17 cellular contexts compared by ENCODE assay signal in genomic region chr1:160744287-160744857, GRCh38. TPM values are rescaled to one million over a fixed set of nuclear protein-coding genes. Genes with fewer than 3 reads are reported as not detected.
DNase-seq lines count a peak whose midpoint lies in the region; ATAC-seq, FAIRE-seq and TF ChIP-seq lines count a peak whose summit lies in the region.
"Had no signal": no experiment of that assay in that cellular context is flagged by ENCODE, and none has a peak within 500 bp of the region (broad histone marks: within the 10 kb centered on the region; RNA-seq: fewer than 3 reads in every experiment).

No MANE protein-coding gene starts in this region.

- ATAC-seq in GM19035 (IDR thresholded peaks at IDR 0.05; ENCODE audit: unreplicated experiment) (no peak), GM19351 (IDR thresholded peaks at IDR 0.05; ENCODE audit: unreplicated experiment) (no peak)
- ATAC-seq: HepG2 had no signal

- no peaks in the 10 kb centered on the region for H3K36me3 Mint-ChIP-seq in CD4-positive, alpha-beta memory T cell
- H3K36me3 Mint-ChIP-seq in T-helper 1 cell treated with Interleukin-12 subunit alpha and Interleukin-12 subunit beta and Interleukin-4 antibody, amounts not matched to agents 30 μg/mL and 1 μg/mL, for 36 hours (ENCODE audit: low read depth) = peaks cover 32% of the 10 kb centered on the region
- H3K36me3 Mint-ChIP-seq: brain had no signal

- H3K9me3 Mint-ChIP-seq in CD4-positive, alpha-beta memory T cell = no peaks in the 10 kb centered on the region
- H3K9me3 Mint-ChIP-seq in T-helper 1 cell treated with Interleukin-12 subunit alpha and Interleukin-12 subunit beta and Interleukin-4 antibody, amounts not matched to agents 30 μg/mL and 1 μg/mL, for 36 hours = no peaks in the 10 kb centered on the region
- H3K9me3 Mint-ChIP-seq: brain, nephron had no signal

- H3K4me3 Mint-ChIP-seq in CD4-positive, alpha-beta memory T cell = peak overlapping the region in 6 of 8 donors; percentile 9 to 71 (median 32)
- peak overlapping the region; percentile 74 for H3K4me3 Mint-ChIP-seq in T-helper 1 cell treated with Interleukin-12 subunit alpha and Interleukin-12 subunit beta and Interleukin-4 antibody, amounts not matched to agents 30 μg/mL and 1 μg/mL, for 36 hours
- H3K4me3 Mint-ChIP-seq: brain, nephron had no signal

- peak; percentile 87 for FAIRE-seq in GM12891 (lab: Jason Lieb, UNC)
- FAIRE-seq: HepG2 had no signal

- peaks cover 15 to 60% (median 33%) of the 10 kb centered on the region in 4 donors for H3K4me1 Mint-ChIP-seq in CD4-positive, alpha-beta memory T cell
- H3K4me1 Mint-ChIP-seq in T-helper 1 cell treated with Interleukin-12 subunit alpha and Interleukin-12 subunit beta and Interleukin-4 antibody, amounts not matched to agents 30 μg/mL and 1 μg/mL, for 36 hours (ENCODE audit: low read depth) = peaks cover 85% of the 10 kb centered on the region
- H3K4me1 Mint-ChIP-seq: brain had no signal

- H3K27me3 ChIP-seq in CD4-positive, alpha-beta memory T cell (ENCODE audit: insufficient read depth, low read length) = no peaks in the 10 kb centered on the region
- no peaks in the 10 kb centered on the region for H3K27me3 ChIP-seq in Peyer's patch
- H3K27me3 ChIP-seq: BLaER1, tibial nerve had no signal

- POLR2A ChIA-PET in CD4-positive, alpha-beta memory T cell (lab: Charles Lee; ENCODE audit: partially characterized antibody) = interaction anchor here (0.9 to 2.5 kb wide), 3 partner anchors 12 to 51 kb away, joined by 4 to 11 read pairs (median 6); partner anchors contain the start of genes CD48 and LY9

- TF ChIP-seq CTCF in Peyer's patch (IDR thresholded peaks at IDR 0.05) = no peak

- no peak; the same call in 1 of the 2 replicates for TF ChIP-seq POLR2A in GM12891 (IDR thresholded peaks at IDR 0.05; ENCODE audit: low read depth, low read length)
- TF ChIP-seq POLR2A in Peyer's patch (IDR thresholded peaks at IDR 0.05) = no peak

- H3K27ac Mint-ChIP-seq in CD4-positive, alpha-beta memory T cell = peak overlapping the region; percentile 2 to 70 (median 43)
- peak overlapping the region; percentile 93 for H3K27ac Mint-ChIP-seq in T-helper 1 cell treated with Interleukin-12 subunit alpha and Interleukin-12 subunit beta and Interleukin-4 antibody, amounts not matched to agents 30 μg/mL and 1 μg/mL, for 36 hours
- H3K27ac Mint-ChIP-seq: brain, nephron had no signal

- no peaks in the 10 kb centered on the region for H3K36me3 ChIP-seq in CD4-positive, alpha-beta memory T cell (ENCODE audit: insufficient read depth, low read length)
- no peaks in the 10 kb centered on the region for H3K36me3 ChIP-seq in Peyer's patch
- H3K36me3 ChIP-seq: BLaER1, left ventricle myocardium inferior, SJSA1, tibial nerve had no signal

- H3K9me3 ChIP-seq in CD4-positive, alpha-beta memory T cell (ENCODE audit: control insufficient read depth in 1 of 2, low read length in 2 of 2) = no peaks in the 10 kb centered on the region
- H3K9me3 ChIP-seq in Peyer's patch = no peaks in the 10 kb centered on the region
- H3K9me3 ChIP-seq: BLaER1, left ventricle myocardium inferior, SJSA1, tibial nerve had no signal

- H3K27me3 Mint-ChIP-seq in CD4-positive, alpha-beta memory T cell = no peaks in the 10 kb centered on the region
- no peaks in the 10 kb centered on the region for H3K27me3 Mint-ChIP-seq in T-helper 1 cell treated with Interleukin-12 subunit alpha and Interleukin-12 subunit beta and Interleukin-4 antibody, amounts not matched to agents 30 μg/mL and 1 μg/mL, for 36 hours (ENCODE audit: low read depth)

- CTCF ChIA-PET in CD4-positive, alpha-beta memory T cell (lab: Charles Lee; ENCODE audit: partially characterized antibody) = interaction anchor here (0.6 to 1.9 kb wide), 8 partner anchors 12 to 274 kb away, joined by 3 to 15 read pairs (median 4); no protein-coding TSS in a partner anchor

- H3K27ac ChIP-seq in CD4-positive, alpha-beta memory T cell (ENCODE audit: low read depth, low read length) = no peak overlapping the region
- peak overlapping the region in 2 of 4 donors; percentile 12 to 68 for H3K27ac ChIP-seq in Peyer's patch
- H3K27ac ChIP-seq: BLaER1, GM23248, left ventricle myocardium inferior, SJSA1, tibial nerve had no signal

- H3K4me1 ChIP-seq in CD4-positive, alpha-beta memory T cell (ENCODE audit: insufficient read depth, low read length) = peaks cover 23% of the 10 kb centered on the region
- peaks cover 0 to 4% (median 0%) of the 10 kb centered on the region in 4 donors for H3K4me1 ChIP-seq in Peyer's patch
- H3K4me1 ChIP-seq: BLaER1, left ventricle myocardium inferior, SJSA1, tibial nerve had no signal

- intact Hi-C loops in CD4-positive, alpha-beta memory T cell (cut with micrococcal nuclease) = no loop called here

- DNase-seq in CD4-positive, alpha-beta memory T cell = no peak
- DNase-seq in GM12891 (ENCODE audit: insufficient read length, low spot score) = no peak
- DNase-seq in medulla oblongata (ENCODE audit: extremely low spot score) = peak; percentile 6
- DNase-seq in NCI-H1417 (lab: John Stamatoyannopoulos, UW) = no peak
- no peak for DNase-seq in Peyer's patch
- DNase-seq: GM23248, left ventricle myocardium inferior, NCI-H1092 treated with DMSO at 0.1 percent for 48 hours had no signal

- no peak overlapping the region for H3K4me3 ChIP-seq in CD4-positive, alpha-beta memory T cell (ENCODE audit: low read length in 2 of 2)
- H3K4me3 ChIP-seq in Peyer's patch = no peak overlapping the region
- H3K4me3 ChIP-seq: BLaER1, GM23248, left ventricle myocardium inferior, SJSA1, tibial nerve had no signal

TF ChIP-seq in GM12891, 5 proteins besides CTCF, POLR2A, EP300 and RAD21:
- TF ChIP-seq POLR2AphosphoS5 (IDR thresholded peaks at IDR 0.05; ENCODE audit: low read depth, low read length) (no peak), SPI1 (IDR thresholded peaks at IDR 0.05; ENCODE audit: low read depth, low read length) (peak; percentile 71)

RNA-seq across cellular contexts. Expression of gene SLAMF7, which starts 5.3 kb away (rescaled TPM):
- 1 to 10 TPM; 8.1 to 8.2 TPM for total RNA-seq in CD4-positive, alpha-beta memory T cell
- 1 to 10 TPM; 2.8 TPM for polyA plus RNA-seq in CD4-positive, alpha-beta memory T cell
- polyA plus RNA-seq in GM12891 (2012; ENCODE audit: low read depth, missing spikeins) = 123 TPM
- total RNA-seq in Peyer's patch = 1 to 10 TPM; 2.5 to 3.9 (median 2.7) TPM
- total RNA-seq: GM23248, HepG2, SJSA1 had no signal
- polyA plus RNA-seq: GM23248, HepG2 had no signal

RNA-seq across cellular contexts. Expression of gene CD48, which starts 32.8 kb away (rescaled TPM):
- 100 to 1,000 TPM; 301 to 329 TPM for total RNA-seq in CD4-positive, alpha-beta memory T cell
- 100 to 1,000 TPM; 228 to 246 TPM for polyA plus RNA-seq in CD4-positive, alpha-beta memory T cell
- polyA plus RNA-seq in GM12891 (2012; ENCODE audit: low read depth, missing spikeins) = 614 TPM
- total RNA-seq in Peyer's patch = 10 to 100 TPM in 2 of 4 donors, 1 to 10 TPM in 2; 1.4 to 84.2 (median 9.9) TPM
- total RNA-seq: GM23248, HepG2, SJSA1 had no signal
- polyA plus RNA-seq: GM23248, HepG2 had no signal

RNA-seq across cellular contexts. Expression of gene LY9, which starts 51.6 kb away (rescaled TPM):
- total RNA-seq in CD4-positive, alpha-beta memory T cell = 100 to 1,000 TPM; 131 to 136 TPM
- polyA plus RNA-seq in CD4-positive, alpha-beta memory T cell = 100 to 1,000 TPM; 163 to 211 TPM
- polyA plus RNA-seq in GM12891 (2012; ENCODE audit: low read depth, missing spikeins) = 9.2 TPM
- 10 to 100 TPM in 1 of 4 donors, 1 to 10 TPM in 3; 1.6 to 39.6 (median 3.6) TPM for total RNA-seq in Peyer's patch
- total RNA-seq: GM23248, HepG2, left ventricle myocardium inferior, SJSA1 had no signal
- polyA plus RNA-seq: GM23248, HepG2 had no signal
